Comparison of ENCODE assay signal across 23 cellular contexts in the genomic region with DNA sequence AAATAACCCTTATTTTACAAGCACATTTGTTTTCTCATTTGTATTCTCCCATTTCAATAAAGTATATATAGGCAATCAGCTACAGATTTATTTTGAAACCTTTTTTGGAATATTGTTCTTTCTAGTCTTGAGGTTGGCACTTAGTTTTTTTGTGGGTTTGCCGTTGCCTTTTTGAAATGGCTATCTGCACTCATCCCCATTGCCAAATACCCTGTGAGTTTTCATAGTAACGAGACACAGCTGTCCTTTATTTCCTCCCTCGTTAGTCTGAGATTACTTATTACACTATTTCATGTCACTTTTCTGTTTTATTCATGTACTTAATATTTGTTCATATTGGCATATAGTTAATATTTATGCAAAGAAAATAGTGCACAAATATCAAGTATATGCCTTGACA.
"Had no signal": no experiment of that assay in that cellular context is flagged by ENCODE, and none has a peak within 500 bp of the region (broad histone marks: within the 10 kb centered on the region; RNA-seq: fewer than 3 reads in every experiment).

No MANE protein-coding gene starts in this region.

- H3K36me3 ChIP-seq: esophagus muscularis mucosa, gastrocnemius medialis, heart right ventricle, left lung, lower lobe of right lung had no signal

- H3K27me3 ChIP-seq: dorsolateral prefrontal cortex, esophagus muscularis mucosa, gastrocnemius medialis, heart right ventricle, left lung had no signal

- H3K9me3 ChIP-seq: esophagus muscularis mucosa, gastrocnemius medialis, heart right ventricle, left lung, lower lobe of right lung, mucosa of descending colon had no signal

- DNase-seq: dermis blood vessel endothelial cell; dorsolateral prefrontal cortex; effector CD4-positive, alpha-beta T cell; effector memory CD4-positive, alpha-beta T cell; foreskin melanocyte; gastrocnemius medialis; glutamatergic neuron; head of caudate nucleus; heart right ventricle; hippocampal formation; left cardiac atrium; left lung; left ventricle myocardium superior; lower lobe of right lung; mesenchymal stem cell; mucosa of descending colon; naive B cell; naive thymus-derived CD8-positive, alpha-beta T cell had no signal

- H3K4me1 ChIP-seq: esophagus muscularis mucosa, gastrocnemius medialis, heart right ventricle, left lung, lower lobe of right lung had no signal

- ATAC-seq: gastrocnemius medialis; heart right ventricle; left lung; left ventricle myocardium superior; lower lobe of right lung; mucosa of descending colon; naive thymus-derived CD8-positive, alpha-beta T cell had no signal

- H3K4me3 ChIP-seq: coronary artery, dorsolateral prefrontal cortex, esophagus muscularis mucosa, gastrocnemius medialis, heart right ventricle, left lung, lower lobe of right lung, mucosa of descending colon had no signal

- H3K27ac ChIP-seq: coronary artery, dorsolateral prefrontal cortex, esophagus muscularis mucosa, gastrocnemius medialis, heart right ventricle, left lung, lower lobe of right lung had no signal

- FAIRE-seq: endothelial cell of umbilical vein, islet of Langerhans, keratinocyte had no signal
